In genomic region chr12:124190301-124191023, GRCh38 we compare ENCODE assay signal across 29 cellular contexts.
A peak's percentile ranks its signal among the peaks of the same experiment; 100 is the strongest.
DNase-seq lines count a peak whose midpoint lies in the region; ATAC-seq and TF ChIP-seq lines count a peak whose summit lies in the region.
"Had no signal": no experiment of that assay in that cellular context is flagged by ENCODE, and none has a peak within 500 bp of the region (broad histone marks: within the 10 kb centered on the region; RNA-seq: fewer than 3 reads in every experiment).

No MANE protein-coding gene starts in this region.

- H3K4ac ChIP-seq in neuronal stem cell (ENCODE audit: low read length), result no peak overlapping the region

- H3K36me3 ChIP-seq in Karpas-422 (ENCODE audit: insufficient read depth, low read length) (no peaks in the 10 kb centered on the region), neuronal stem cell (replicated peaks in 1 of 2; ENCODE audit: control insufficient read depth in 2 of 2, insufficient read depth in 2 of 2, low read length in 2 of 2) (no peaks in the 10 kb centered on the region)
- H3K36me3 ChIP-seq: BE2C, HAP-1, neutrophil, right lobe of liver, tibial nerve had no signal

- no peak overlapping the region for H2AK5ac ChIP-seq in neuronal stem cell (ENCODE audit: low read depth, low read length)

- H3K9me3 Mint-ChIP-seq in endothelial cell (ENCODE audit: unreplicated experiment), result peaks cover 5% of the 10 kb centered on the region
- H3K9me3 Mint-ChIP-seq: activated T-cell treated with anti-CD3 and anti-CD28 coated beads, Interleukin-2, amount 50 U/mL, for 4 hours; T-helper 2 cell treated with Interferon-gamma antibody and Interleukin-4, amounts not matched to agents 5 μg/mL and 100 μg/mL, for 36 hours had no signal

- H3K4me2 ChIP-seq in Karpas-422 (ENCODE audit: low read depth, low read length, poor library complexity, severe bottlenecking) (no peak overlapping the region), neuronal stem cell (ENCODE audit: insufficient read depth, low read length, poor library complexity, severe bottlenecking) (no peak overlapping the region)
- H3K4me2 ChIP-seq: KMS-11, PC-9 had no signal

- H4K91ac ChIP-seq in neuronal stem cell (ENCODE audit: low read depth, low read length, poor library complexity), result no peak overlapping the region

- H2BK5ac ChIP-seq in neuronal stem cell (ENCODE audit: low read length), result no peak overlapping the region

- no peak overlapping the region for H4K8ac ChIP-seq in neuronal stem cell (ENCODE audit: low read depth, low read length)

- peaks cover 1% of the 10 kb centered on the region for H3K27me3 Mint-ChIP-seq in endothelial cell (ENCODE audit: unreplicated experiment)
- H3K27me3 Mint-ChIP-seq: activated CD8-positive, alpha-beta memory T cell treated with anti-CD3 and anti-CD28 coated beads, Interleukin-2, amount 10 ng/mL, durations not matched to agents 7 days and 5 days had no signal

- DNase-seq in Karpas-422 (no peak), endothelial cell (ENCODE audit: low spot score) (no peak), neuronal stem cell (ENCODE audit: low spot score) (no peak), DMS79 (lab: John Stamatoyannopoulos, UW) (no peak), NCI-H1092 (lab: John Stamatoyannopoulos, UW) (no peak)
- DNase-seq: activated CD4-positive, alpha-beta T cell treated with anti-CD3 and anti-CD28 coated beads for 48 hours; activated T-cell treated with anti-CD3 and anti-CD28 coated beads, Interleukin-2, amount 50 U/mL, for 4 hours; CD8-positive, alpha-beta memory T cell; MM.1S; NCI-H2081; NCI-H526 treated with DMSO at 0.1 percent for 48 hours; PC-9; posterior cingulate gyrus; right lobe of liver; Right ventricle myocardium superior; stimulated activated CD8-positive, alpha-beta memory T cell treated with anti-CD3 and anti-CD28 coated beads, Interleukin-4, amount 100 ng/mL, for 48 hours had no signal

- H3K79me2 ChIP-seq in Karpas-422 (ENCODE audit: low read length), result no peaks in the 10 kb centered on the region

- no peaks in the 10 kb centered on the region for H3K27me3 ChIP-seq in Karpas-422 (ENCODE audit: low read length)
- no peaks in the 10 kb centered on the region for H3K27me3 ChIP-seq in neuronal stem cell (ENCODE audit: control insufficient read depth in 3 of 3, insufficient read depth in 3 of 3, low read depth in 1 of 3, low read length in 3 of 3)
- H3K27me3 ChIP-seq: BE2C, dorsolateral prefrontal cortex, neutrophil, right lobe of liver, tibial nerve had no signal

- no peak for ATAC-seq in HG03342 (IDR thresholded peaks at IDR 0.05; ENCODE audit: unreplicated experiment)
- no peak for ATAC-seq in GM21576 (IDR thresholded peaks at IDR 0.05; ENCODE audit: unreplicated experiment)
- ATAC-seq: activated T-cell treated with anti-CD3 and anti-CD28 coated beads, Interleukin-2, amount 50 U/mL, for 4 hours; GM12878; right lobe of liver had no signal

- TF ChIP-seq CTCF in VCaP (conservative IDR thresholded peaks at IDR 0.05) (no peak), endothelial cell (IDR thresholded peaks at IDR 0.05; ENCODE audit: unreplicated experiment) (no peak)

- 0 out of 2 replicates have a peak overlapping the region, but pooled peaks have one; percentile 36 for H2AFZ ChIP-seq in Karpas-422 (ENCODE audit: low read length)
- H2AFZ ChIP-seq in neuronal stem cell (ENCODE audit: low read length), result peak overlapping the region; percentile 45
- H2AFZ ChIP-seq: PC-9 had no signal

- H3K9me2 ChIP-seq in Karpas-422 (replicated peaks; ENCODE audit: insufficient read depth, low read length), result no peaks in the 10 kb centered on the region

- no peak overlapping the region for H2BK12ac ChIP-seq in neuronal stem cell (ENCODE audit: low read length)

- no peaks in the 10 kb centered on the region for H3K4me1 ChIP-seq in Karpas-422 (ENCODE audit: low read length)
- peaks cover 6 to 11% of the 10 kb centered on the region in 2 donors for H3K4me1 ChIP-seq in neuronal stem cell (ENCODE audit: control insufficient read depth in 2 of 2, insufficient read depth in 1 of 2, low read depth in 1 of 2, low read length in 2 of 2)
- H3K4me1 ChIP-seq: HAP-1 had no signal

- WGBS in neuronal stem cell (ENCODE audit: extremely low coverage in 2 of 2, insufficient read length in 2 of 2, insufficient replicate concordance in 1 of 2), 2 donors, result no CpG with 5 or more reads among the region's 14 CpGs

- no peak overlapping the region for H2BK120ac ChIP-seq in neuronal stem cell (ENCODE audit: low read depth, low read length)

- H2BK15ac ChIP-seq in neuronal stem cell (ENCODE audit: low read length), result no peak overlapping the region

- H3K27ac Mint-ChIP-seq in endothelial cell (ENCODE audit: unreplicated experiment), result peak overlapping the region; percentile 5
- H3K27ac Mint-ChIP-seq: activated CD8-positive, alpha-beta memory T cell treated with anti-CD3 and anti-CD28 coated beads, Interleukin-2, amount 10 ng/mL, durations not matched to agents 7 days and 5 days; T-helper 2 cell treated with Interferon-gamma antibody and Interleukin-4, amounts not matched to agents 5 μg/mL and 100 μg/mL, for 36 hours had no signal

- H3K27ac ChIP-seq in Karpas-422 (ENCODE audit: low read length) (no peak overlapping the region), VCaP (peak overlapping the region; percentile 82; the same call in 1 of the 2 replicates), neuronal stem cell (replicated peaks; ENCODE audit: low read length) (no peak overlapping the region)
- H3K27ac ChIP-seq: dorsolateral prefrontal cortex, KMS-11, neutrophil, PC-9, right lobe of liver, tibial nerve had no signal

- no peaks in the 10 kb centered on the region for H3K9me3 ChIP-seq in Karpas-422 (ENCODE audit: low read length)
- no peaks in the 10 kb centered on the region for H3K9me3 ChIP-seq in neuronal stem cell (replicated peaks in 1 of 2; ENCODE audit: control insufficient read depth in 2 of 2, insufficient read depth in 1 of 2, low read depth in 1 of 2, low read length in 2 of 2)
- H3K9me3 ChIP-seq: BE2C, neutrophil, right lobe of liver had no signal

- H3K14ac ChIP-seq in neuronal stem cell (ENCODE audit: low read length), result peak overlapping the region; percentile 22

- no peaks in the 10 kb centered on the region for H3K36me3 Mint-ChIP-seq in endothelial cell (ENCODE audit: low read depth, unreplicated experiment)
- H3K36me3 Mint-ChIP-seq: activated CD8-positive, alpha-beta memory T cell treated with anti-CD3 and anti-CD28 coated beads, Interleukin-2, amount 10 ng/mL, durations not matched to agents 7 days and 5 days; CD8-positive, alpha-beta memory T cell had no signal

- no peaks in the 10 kb centered on the region for H4K20me1 ChIP-seq in Karpas-422 (ENCODE audit: insufficient read depth, low read depth, low read length)

- H3K23ac ChIP-seq in neuronal stem cell (ENCODE audit: low read depth, low read length, poor library complexity), result no peak overlapping the region

- H3K4me3 ChIP-seq in Karpas-422 (ENCODE audit: low read length) (no peak overlapping the region), neuronal stem cell (ENCODE audit: low read length in 2 of 2) (no peak overlapping the region)
- H3K4me3 ChIP-seq: dorsolateral prefrontal cortex, GM12878, HAP-1, lung, PC-9, right lobe of liver, tibial nerve had no signal

- peaks cover 23% of the 10 kb centered on the region for H3K4me1 Mint-ChIP-seq in endothelial cell (ENCODE audit: unreplicated experiment)
- H3K4me1 Mint-ChIP-seq: CD8-positive, alpha-beta memory T cell had no signal

- no peaks in the 10 kb centered on the region for H3K79me1 ChIP-seq in neuronal stem cell (ENCODE audit: low read depth, low read length)

- H3K9ac ChIP-seq in Karpas-422 (ENCODE audit: low read length) (no peak overlapping the region), neuronal stem cell (ENCODE audit: low read depth, low read length, poor library complexity) (no peak overlapping the region)
- H3K9ac ChIP-seq: KMS-11 had no signal

- H3K18ac ChIP-seq in neuronal stem cell (ENCODE audit: low read length), result no peak overlapping the region

- H3K4me3 Mint-ChIP-seq in endothelial cell (ENCODE audit: unreplicated experiment), result no peak overlapping the region
- H3K4me3 Mint-ChIP-seq: activated CD8-positive, alpha-beta memory T cell treated with anti-CD3 and anti-CD28 coated beads, Interleukin-2, amount 10 ng/mL, durations not matched to agents 7 days and 5 days; activated T-cell treated with anti-CD3 and anti-CD28 coated beads, Interleukin-2, amount 50 U/mL, for 4 hours; CD8-positive, alpha-beta memory T cell; T-helper 2 cell treated with Interferon-gamma antibody and Interleukin-4, amounts not matched to agents 5 μg/mL and 100 μg/mL, for 36 hours had no signal
